Comparison of ENCODE assay signal across 13 cellular contexts in genomic region chr16:35365675-35366074, GRCh38.
"Had no signal": no experiment of that assay in that cellular context is flagged by ENCODE, and none has a peak within 500 bp of the region (broad histone marks: within the 10 kb centered on the region; RNA-seq: fewer than 3 reads in every experiment).

No MANE protein-coding gene starts in this region.

- H3K4me1 Mint-ChIP-seq: stimulated activated naive B cell treated with anti-CD40 and anti-IgM and Interleukin-4, amounts not matched to agents 10 μg/mL and 1 μg/mL and 100 μg/mL, for 72 hours had no signal

- H3K36me3 Mint-ChIP-seq: activated naive CD8-positive, alpha-beta T cell; stimulated activated naive B cell treated with anti-CD40 and anti-IgM and Interleukin-4, amounts not matched to agents 10 μg/mL and 1 μg/mL and 100 μg/mL, for 72 hours had no signal

- H3K27me3 ChIP-seq: cardiac muscle cell had no signal

- H3K27ac ChIP-seq: cardiac muscle cell, left ventricle myocardium inferior had no signal

- H3K27ac Mint-ChIP-seq: activated naive CD8-positive, alpha-beta T cell; activated T-helper 1 cell treated with anti-CD3 and anti-CD28 coated beads, Interleukin-12 subunit alpha, Interleukin-12 subunit beta, Interleukin-2, Interleukin-4 antibody, amounts not matched to agents 30 ng/mL and 10 ng/mL and 1 ng/mL, durations not matched to agents 14 hours and 24 hours and 36 hours; stimulated activated naive B cell treated with anti-CD40 and anti-IgM and Interleukin-4, amounts not matched to agents 10 μg/mL and 1 μg/mL and 100 μg/mL, for 72 hours had no signal

- H3K9me3 ChIP-seq: left ventricle myocardium inferior had no signal

- H3K4me1 ChIP-seq: left ventricle myocardium inferior had no signal

- H3K4me3 Mint-ChIP-seq: activated naive CD8-positive, alpha-beta T cell; activated T-helper 1 cell treated with anti-CD3 and anti-CD28 coated beads, Interleukin-12 subunit alpha, Interleukin-12 subunit beta, Interleukin-2, Interleukin-4 antibody, amounts not matched to agents 30 ng/mL and 10 ng/mL and 1 ng/mL, durations not matched to agents 14 hours and 24 hours and 36 hours; stimulated activated naive B cell treated with anti-CD40 and anti-IgM and Interleukin-4, amounts not matched to agents 10 μg/mL and 1 μg/mL and 100 μg/mL, for 72 hours had no signal

- H3K36me3 ChIP-seq: cardiac muscle cell, left ventricle myocardium inferior had no signal

- H3K27me3 Mint-ChIP-seq: activated naive CD8-positive, alpha-beta T cell; stimulated activated naive B cell treated with anti-CD40 and anti-IgM and Interleukin-4, amounts not matched to agents 10 μg/mL and 1 μg/mL and 100 μg/mL, for 72 hours had no signal

- DNase-seq: activated CD4-positive, alpha-beta T cell treated with anti-CD3 and anti-CD28 coated beads, Interleukin-2, amount 50 U/mL, for 48 hours; dermis blood vessel endothelial cell; effector memory CD4-positive, alpha-beta T cell; foreskin melanocyte; head of caudate nucleus; left ventricle myocardium inferior; occipital lobe; posterior cingulate gyrus; stimulated activated naive B cell treated with anti-CD40 and anti-IgM and Interleukin-4, amounts not matched to agents 10 μg/mL and 1 μg/mL and 100 μg/mL, for 72 hours; T-helper 2 cell had no signal

- H3K4me3 ChIP-seq: cardiac muscle cell, left ventricle myocardium inferior had no signal
